ENCODE assay signal across 21 cellular contexts in genomic region chr17:9086577-9086976, GRCh38.
"Had no signal": no experiment of that assay in that cellular context is flagged by ENCODE, and none has a peak within 500 bp of the region (broad histone marks: within the 10 kb centered on the region; RNA-seq: fewer than 3 reads in every experiment).

No MANE protein-coding gene starts in this region.

- DNase-seq: hypothalamus; immature natural killer cell; left colon; left lung; lower lobe of right lung; mammary epithelial cell; mesenchymal stem cell; naive thymus-derived CD8-positive, alpha-beta T cell; nucleus accumbens; pancreas; posterior cingulate gyrus; retina; right cardiac atrium; sigmoid colon; small intestine; spleen; stimulated activated CD4-positive, alpha-beta T cell treated with anti-CD3 and anti-CD28 coated beads, Interleukin-4, amount 100 ng/mL, for 24 hours; stimulated activated naive CD4-positive, alpha-beta T cell; uterus had no signal

- FAIRE-seq: islet of Langerhans, kidney, pancreas, small intestine had no signal
